Comparison of ENCODE assay signal across 26 cellular contexts in genomic region chr1:71269823-71270222, GRCh38.
A peak's percentile ranks its signal among the peaks of the same experiment; 100 is the strongest.
DNase-seq lines count a peak whose midpoint lies in the region; ATAC-seq and TF ChIP-seq lines count a peak whose summit lies in the region.
"Had no signal": no experiment of that assay in that cellular context is flagged by ENCODE, and none has a peak within 500 bp of the region (broad histone marks: within the 10 kb centered on the region; RNA-seq: fewer than 3 reads in every experiment).

No MANE protein-coding gene starts in this region.

- ATAC-seq in activated CD4-positive, alpha-beta T cell treated with anti-CD3 and anti-CD28 coated beads for 36 hours = peak; percentile 49
- no peak for ATAC-seq in HG02938 (IDR thresholded peaks at IDR 0.05; ENCODE audit: unreplicated experiment)
- no peak for ATAC-seq in sciatic nerve
- ATAC-seq: stimulated activated naive CD8-positive, alpha-beta T cell treated with anti-CD3 and anti-CD28 coated beads, Interleukin-15, Interleukin-2, amounts not matched to agents 100 U/mL and 50 U/mL, for 24 hours had no signal

- no peak overlapping the region for H3K4me3 ChIP-seq in fibroblast of mammary gland (ENCODE audit: control insufficient read depth, low read depth, low read length)
- no peak overlapping the region for H3K4me3 ChIP-seq in trophoblast cell (ENCODE audit: low read depth, low read length)
- H3K4me3 ChIP-seq: coronary artery, esophagus squamous epithelium, neural progenitor cell, sigmoid colon, thyroid gland had no signal

- H4K8ac ChIP-seq in trophoblast cell (ENCODE audit: low read depth, low read length) = no peak overlapping the region

- H3K9me3 Mint-ChIP-seq in activated CD4-positive, alpha-beta T cell treated with anti-CD3 and anti-CD28 coated beads for 36 hours (ENCODE audit: low read depth) = peaks cover 1% of the 10 kb centered on the region
- H3K9me3 Mint-ChIP-seq in activated CD4-positive, alpha-beta T cell treated with anti-CD3 and anti-CD28 coated beads, Interleukin-2, amount 10 ng/mL, durations not matched to agents 7 days and 5 days = no peaks in the 10 kb centered on the region
- H3K9me3 Mint-ChIP-seq: neural progenitor cell had no signal

- no peak overlapping the region for H2BK5ac ChIP-seq in trophoblast cell (ENCODE audit: low read depth, low read length, poor library complexity)

- no peak overlapping the region for H4K91ac ChIP-seq in trophoblast cell (ENCODE audit: low read depth, low read length)

- no peaks in the 10 kb centered on the region for H3K79me1 ChIP-seq in trophoblast cell (ENCODE audit: low read length)

- no peak overlapping the region for H3K14ac ChIP-seq in trophoblast cell (ENCODE audit: low read length)

- DNase-seq in activated CD4-positive, alpha-beta T cell treated with anti-CD3 and anti-CD28 coated beads for 36 hours = no peak
- DNase-seq in activated CD4-positive, alpha-beta T cell treated with anti-CD3 and anti-CD28 coated beads, Interleukin-2, amount 10 ng/mL, durations not matched to agents 7 days and 5 days = no peak
- DNase-seq in NOMO-1 treated with dmso at 0.1 percent for 144 hours (lab: John Stamatoyannopoulos, UW; ENCODE audit: unreplicated experiment) (peak; percentile 29), fibroblast of mammary gland (ENCODE audit: low read depth) (peak; percentile 55), trophoblast cell (no peak), NCI-H187 (lab: John Stamatoyannopoulos, UW) (no peak), sciatic nerve (ENCODE audit: low spot score) (no peak)
- DNase-seq: activated CD4-positive, CD25-positive, alpha-beta regulatory T cell treated with anti-CD3 and anti-CD28 coated beads, Interleukin-2, amount 50 U/mL, for 72 hours; activated naive CD4-positive, alpha-beta T cell; activated T-cell treated with anti-CD3 and anti-CD28 coated beads, Interleukin-2, amount 50 U/mL, for 1 hour; amniotic stem cell; esophagus squamous epithelium; GF-D8; mammary epithelial cell; MM.1S; posterior cingulate gyrus; sigmoid colon; stimulated activated CD4-positive, alpha-beta T cell treated with anti-CD3 and anti-CD28 coated beads, Interleukin-15, amount 100 ng/mL, for 24 hours; stimulated activated naive CD8-positive, alpha-beta T cell treated with anti-CD3 and anti-CD28 coated beads, Interleukin-15, Interleukin-2, amounts not matched to agents 100 U/mL and 50 U/mL, for 24 hours; thyroid gland had no signal

- no peak overlapping the region for H3K9ac ChIP-seq in trophoblast cell (ENCODE audit: low read length)
- H3K9ac ChIP-seq: neural progenitor cell had no signal

- no peak overlapping the region for H2BK120ac ChIP-seq in trophoblast cell (ENCODE audit: insufficient read depth, low read length, poor library complexity)

- H3K36me3 Mint-ChIP-seq in activated CD4-positive, alpha-beta T cell treated with anti-CD3 and anti-CD28 coated beads for 36 hours (ENCODE audit: low read depth) = no peaks in the 10 kb centered on the region
- H3K36me3 Mint-ChIP-seq in activated CD4-positive, alpha-beta T cell treated with anti-CD3 and anti-CD28 coated beads, Interleukin-2, amount 10 ng/mL, durations not matched to agents 7 days and 5 days (ENCODE audit: low read depth) = no peaks in the 10 kb centered on the region
- H3K36me3 Mint-ChIP-seq: neural progenitor cell had no signal

- no peaks in the 10 kb centered on the region for H3K79me2 ChIP-seq in trophoblast cell (ENCODE audit: control insufficient read depth, insufficient read depth, low read length, poor library complexity)

- no peak overlapping the region for H3K4me3 Mint-ChIP-seq in activated CD4-positive, alpha-beta T cell treated with anti-CD3 and anti-CD28 coated beads for 36 hours
- no peak overlapping the region for H3K4me3 Mint-ChIP-seq in activated CD4-positive, alpha-beta T cell treated with anti-CD3 and anti-CD28 coated beads, Interleukin-2, amount 10 ng/mL, durations not matched to agents 7 days and 5 days
- H3K4me3 Mint-ChIP-seq: B cell, neural progenitor cell had no signal

- H3K18ac ChIP-seq in trophoblast cell (ENCODE audit: low read length) = no peak overlapping the region

- no peak overlapping the region for H3K27ac ChIP-seq in trophoblast cell (ENCODE audit: low read depth, low read length)
- H3K27ac ChIP-seq: 22Rv1, coronary artery, esophagus squamous epithelium, neural progenitor cell, RWPE1, sigmoid colon, thyroid gland had no signal

- intact Hi-C loops in activated CD4-positive, alpha-beta T cell treated with anti-CD3 and anti-CD28 coated beads for 36 hours (cut with DNase I, micrococcal nuclease) = no loop called here
- intact Hi-C loops in sciatic nerve (cut with DNase I) = no loop called here

- CTCF ChIA-PET in activated CD4-positive, alpha-beta T cell treated with anti-CD3 and anti-CD28 coated beads for 36 hours (lab: Charles Lee) = no interaction called here
- CTCF ChIA-PET in activated CD4-positive, alpha-beta T cell treated with anti-CD3 and anti-CD28 coated beads, Interleukin-2, amount 10 ng/mL, durations not matched to agents 7 days and 5 days (lab: Charles Lee) = no interaction called here

- H4K12ac ChIP-seq in trophoblast cell (ENCODE audit: low read depth, low read length) = no peak overlapping the region

- H3K4me1 ChIP-seq in trophoblast cell (ENCODE audit: control insufficient read depth in 1 of 2, insufficient read depth in 2 of 2, low read length in 2 of 2) = no peaks in the 10 kb centered on the region
- H3K4me1 ChIP-seq: esophagus squamous epithelium, thyroid gland had no signal

- POLR2A ChIA-PET in activated CD4-positive, alpha-beta T cell treated with anti-CD3 and anti-CD28 coated beads for 36 hours (lab: Charles Lee) = no interaction called here
- POLR2A ChIA-PET in activated CD4-positive, alpha-beta T cell treated with anti-CD3 and anti-CD28 coated beads, Interleukin-2, amount 10 ng/mL, durations not matched to agents 7 days and 5 days (lab: Charles Lee) = no interaction called here

- no peak overlapping the region for H2AFZ ChIP-seq in trophoblast cell (ENCODE audit: insufficient read depth, low read length, poor library complexity)
- H2AFZ ChIP-seq: neural progenitor cell had no signal

- no peak overlapping the region for H2AK5ac ChIP-seq in trophoblast cell (ENCODE audit: low read length)

- no peak overlapping the region for H3K4me2 ChIP-seq in trophoblast cell (ENCODE audit: low read length)
- H3K4me2 ChIP-seq: neural progenitor cell had no signal

- no CpG with 5 or more reads among the region's 1 CpG for WGBS in trophoblast cell (ENCODE audit: extremely low coverage, insufficient coverage, insufficient read length)

- H2BK12ac ChIP-seq in trophoblast cell (ENCODE audit: low read length) = no peak overlapping the region

- no peak overlapping the region for H3K4ac ChIP-seq in trophoblast cell (ENCODE audit: low read depth, low read length)

- no peak for TF ChIP-seq CTCF in fibroblast of mammary gland (conservative IDR thresholded peaks at IDR 0.05; ENCODE audit: control insufficient read depth, insufficient read depth, low read depth, low read length)

- H3K27me3 ChIP-seq in trophoblast cell (ENCODE audit: insufficient read depth, low read length) = no peaks in the 10 kb centered on the region
- H3K27me3 ChIP-seq: esophagus squamous epithelium, neural progenitor cell, sigmoid colon, thyroid gland had no signal

- H3K36me3 ChIP-seq in trophoblast cell (ENCODE audit: control insufficient read depth in 1 of 2, insufficient read depth in 2 of 2, low read length in 2 of 2) = no peaks in the 10 kb centered on the region
- H3K36me3 ChIP-seq: esophagus squamous epithelium, neural progenitor cell, sigmoid colon, thyroid gland had no signal

- H3K4me1 Mint-ChIP-seq in activated CD4-positive, alpha-beta T cell treated with anti-CD3 and anti-CD28 coated beads for 36 hours = no peaks in the 10 kb centered on the region
- no peaks in the 10 kb centered on the region for H3K4me1 Mint-ChIP-seq in activated CD4-positive, alpha-beta T cell treated with anti-CD3 and anti-CD28 coated beads, Interleukin-2, amount 10 ng/mL, durations not matched to agents 7 days and 5 days
- H3K4me1 Mint-ChIP-seq: B cell had no signal

- no peaks in the 10 kb centered on the region for H3K9me3 ChIP-seq in trophoblast cell (ENCODE audit: insufficient read depth, low read depth, low read length)
- H3K9me3 ChIP-seq: esophagus squamous epithelium, sigmoid colon, thyroid gland had no signal

- H3K27me3 Mint-ChIP-seq in activated CD4-positive, alpha-beta T cell treated with anti-CD3 and anti-CD28 coated beads for 36 hours = no peaks in the 10 kb centered on the region
- no peaks in the 10 kb centered on the region for H3K27me3 Mint-ChIP-seq in activated CD4-positive, alpha-beta T cell treated with anti-CD3 and anti-CD28 coated beads, Interleukin-2, amount 10 ng/mL, durations not matched to agents 7 days and 5 days
- H3K27me3 Mint-ChIP-seq: B cell had no signal

- H3K23ac ChIP-seq in trophoblast cell (ENCODE audit: low read length) = no peak overlapping the region

- H3K27ac Mint-ChIP-seq in activated CD4-positive, alpha-beta T cell treated with anti-CD3 and anti-CD28 coated beads for 36 hours = no peak overlapping the region
- no peak overlapping the region for H3K27ac Mint-ChIP-seq in activated CD4-positive, alpha-beta T cell treated with anti-CD3 and anti-CD28 coated beads, Interleukin-2, amount 10 ng/mL, durations not matched to agents 7 days and 5 days
- H3K27ac Mint-ChIP-seq: B cell, neural progenitor cell had no signal

Comparison
In these comparisons a context has a peak if more than half of its experiments do, and no peak if none do; other contexts are left out.
1. DNase-seq: peak in NOMO-1 treated with dmso at 0.1 percent for 144 hours (single experiment) and fibroblast of mammary gland (single experiment); none in activated CD4-positive, alpha-beta T cell treated with anti-CD3 and anti-CD28 coated beads for 36 hours (single experiment), activated CD4-positive, alpha-beta T cell treated with anti-CD3 and anti-CD28 coated beads, Interleukin-2, amount 10 ng/mL, durations not matched to agents 7 days and 5 days (single experiment), trophoblast cell (0 of 2), NCI-H187 (0 of 2) and sciatic nerve (single experiment).